Comparison of ENCODE assay signal across 29 cellular contexts in the genomic region with DNA sequence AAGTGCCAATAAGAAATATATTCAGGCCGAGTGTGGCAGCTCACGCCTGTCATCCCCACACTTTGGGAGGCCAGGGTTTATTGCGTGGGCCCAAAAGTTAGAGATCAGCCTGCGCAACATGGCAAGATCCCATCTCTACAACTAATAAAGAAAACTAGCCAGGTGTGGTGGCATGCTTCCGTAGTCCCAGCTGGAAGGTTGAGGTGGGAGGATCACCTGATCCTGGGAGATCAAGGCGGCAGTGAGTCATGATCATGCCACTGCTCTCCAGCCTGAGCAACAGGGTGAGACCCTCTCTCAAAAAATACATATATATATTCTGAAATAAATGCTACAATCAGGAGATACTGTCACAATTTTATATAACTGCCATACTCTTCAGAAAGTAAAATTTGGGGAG.
"Had no signal": no experiment of that assay in that cellular context is flagged by ENCODE, and none has a peak within 500 bp of the region (broad histone marks: within the 10 kb centered on the region; RNA-seq: fewer than 3 reads in every experiment).

No MANE protein-coding gene starts in this region.

- H3K27me3 Mint-ChIP-seq: naive thymus-derived CD4-positive, alpha-beta T cell; natural killer cell treated with Interleukin-12 subunit alpha and Interleukin-12 subunit beta and Interleukin-15 and Interleukin-18, amount 100 ng/mL, for 72 hours; progenitor cell of endocrine pancreas; stimulated activated memory B cell treated with anti-CD40 and anti-IgM and Interleukin-4, amounts not matched to agents 10 μg/mL and 1 μg/mL and 100 μg/mL, for 72 hours had no signal

- H3K27ac Mint-ChIP-seq: immature natural killer cell; mesothelial cell of epicardium; naive thymus-derived CD4-positive, alpha-beta T cell; natural killer cell treated with Interleukin-12 subunit alpha and Interleukin-12 subunit beta and Interleukin-15 and Interleukin-18, amount 100 ng/mL, for 72 hours; progenitor cell of endocrine pancreas; stimulated activated memory B cell treated with anti-CD40 and anti-IgM and Interleukin-4, amounts not matched to agents 10 μg/mL and 1 μg/mL and 100 μg/mL, for 72 hours had no signal

- H3K4me1 ChIP-seq: left lung, lower lobe of right lung, right atrium auricular region, right lobe of liver, stomach, testis, thyroid gland, transverse colon, upper lobe of left lung, vagina had no signal

- H3K36me3 Mint-ChIP-seq: immature natural killer cell; mesothelial cell of epicardium; naive thymus-derived CD4-positive, alpha-beta T cell; natural killer cell treated with Interleukin-12 subunit alpha and Interleukin-12 subunit beta and Interleukin-15 and Interleukin-18, amount 100 ng/mL, for 72 hours; stimulated activated memory B cell treated with anti-CD40 and anti-IgM and Interleukin-4, amounts not matched to agents 10 μg/mL and 1 μg/mL and 100 μg/mL, for 72 hours had no signal

- H3K27me3 ChIP-seq: left lung, ovary, right atrium auricular region, right lobe of liver, stomach, testis, thyroid gland, transverse colon, upper lobe of left lung, vagina had no signal

- H3K4me3 ChIP-seq: left lung, lower lobe of right lung, mucosa of descending colon, ovary, right atrium auricular region, right lobe of liver, smooth muscle cell, stomach, testis, thyroid gland, transverse colon, upper lobe of left lung, vagina had no signal

- H3K27ac ChIP-seq: left lung, lower lobe of right lung, ovary, right atrium auricular region, right lobe of liver, stomach, testis, thyroid gland, transverse colon, upper lobe of left lung, vagina had no signal

- H3K36me3 ChIP-seq: left lung, lower lobe of right lung, ovary, right atrium auricular region, right lobe of liver, stomach, thyroid gland, transverse colon, upper lobe of left lung, vagina had no signal

- H3K4me3 Mint-ChIP-seq: immature natural killer cell; mesothelial cell of epicardium; naive thymus-derived CD4-positive, alpha-beta T cell; natural killer cell treated with Interleukin-12 subunit alpha and Interleukin-12 subunit beta and Interleukin-15 and Interleukin-18, amount 100 ng/mL, for 72 hours; stimulated activated memory B cell treated with anti-CD40 and anti-IgM and Interleukin-4, amounts not matched to agents 10 μg/mL and 1 μg/mL and 100 μg/mL, for 72 hours had no signal

- H3K9me3 Mint-ChIP-seq: stimulated activated memory B cell treated with anti-CD40 and anti-IgM and Interleukin-4, amounts not matched to agents 10 μg/mL and 1 μg/mL and 100 μg/mL, for 72 hours had no signal

- H3K4me1 Mint-ChIP-seq: immature natural killer cell; mesothelial cell of epicardium; naive thymus-derived CD4-positive, alpha-beta T cell; stimulated activated memory B cell treated with anti-CD40 and anti-IgM and Interleukin-4, amounts not matched to agents 10 μg/mL and 1 μg/mL and 100 μg/mL, for 72 hours had no signal

- ATAC-seq: left cardiac atrium; left lung; lower lobe of right lung; mucosa of descending colon; naive thymus-derived CD4-positive, alpha-beta T cell; natural killer cell treated with Interleukin-12 subunit alpha and Interleukin-12 subunit beta and Interleukin-15 and Interleukin-18, amount 100 ng/mL, for 72 hours; right lobe of liver; stimulated activated memory B cell treated with anti-CD40 and anti-IgM and Interleukin-4, amounts not matched to agents 10 μg/mL and 1 μg/mL and 100 μg/mL, for 72 hours; stimulated activated naive CD8-positive, alpha-beta T cell treated with anti-CD3 and anti-CD28 coated beads, Interleukin-15, Interleukin-2, amounts not matched to agents 100 U/mL and 50 U/mL, for 24 hours had no signal

- H3K9me3 ChIP-seq: left lung, lower lobe of right lung, mucosa of descending colon, ovary, right atrium auricular region, right lobe of liver, stomach, testis, thyroid gland, transverse colon, upper lobe of left lung, vagina had no signal

- DNase-seq: hippocampal formation; immature natural killer cell; kidney glomerular epithelial cell; left cardiac atrium; left lung; lower lobe of right lung; mammary epithelial cell; mesenchymal stem cell; mucosa of descending colon; naive thymus-derived CD4-positive, alpha-beta T cell; ovary; right lobe of liver; stimulated activated CD4-positive, alpha-beta T cell treated with anti-CD3 and anti-CD28 coated beads, Interleukin-1b, Interleukin-23, amount 100 ng/mL, for 48 hours; stimulated activated CD4-positive, alpha-beta T cell treated with anti-CD3 and anti-CD28 coated beads, Interleukin-2, amount 100 ng/mL, for 48 hours; stimulated activated CD4-positive, alpha-beta T cell treated with anti-CD3 and anti-CD28 coated beads, Interleukin-4, amount 100 ng/mL, for 4 hours; stimulated activated CD8-positive, alpha-beta memory T cell treated with anti-CD3 and anti-CD28 coated beads, Interleukin-4, amount 100 ng/mL, for 48 hours; stimulated activated naive CD8-positive, alpha-beta T cell treated with anti-CD3 and anti-CD28 coated beads, Interleukin-15, Interleukin-2, amounts not matched to agents 100 U/mL and 50 U/mL, for 24 hours; stomach; testis; thyroid gland; transverse colon; upper lobe of left lung had no signal
